Comparison of ENCODE assay signal across 25 cellular contexts in genomic region chr14:22903742-22904087, GRCh38. TPM values are rescaled to one million over a fixed set of nuclear protein-coding genes. Genes with fewer than 3 reads are reported as not detected.
DNase-seq lines count a peak whose midpoint lies in the region; ATAC-seq and TF ChIP-seq lines count a peak whose summit lies in the region.
"Had no signal": no experiment of that assay in that cellular context is flagged by ENCODE, and none has a peak within 500 bp of the region (broad histone marks: within the 10 kb centered on the region; RNA-seq: fewer than 3 reads in every experiment).

No MANE protein-coding gene starts in this region.

- BruUV-seq in PC-9 (replicated peaks; lab: Mats Ljungman, UMichigan) = no TSS peak

- H3K4me1 Mint-ChIP-seq in endothelial cell (ENCODE audit: unreplicated experiment) = peaks cover under 1% of the 10 kb centered on the region

- no peaks in the 10 kb centered on the region for H3K9me3 Mint-ChIP-seq in endothelial cell (ENCODE audit: unreplicated experiment)
- H3K9me3 Mint-ChIP-seq: CD4-positive, alpha-beta memory T cell; GM23338 had no signal

- no peaks in the 10 kb centered on the region for H3K27me3 ChIP-seq in PC-9 (ENCODE audit: insufficient read depth, low read depth)
- H3K27me3 ChIP-seq in right lobe of liver = no peaks in the 10 kb centered on the region
- H3K27me3 ChIP-seq in stomach = no peaks in the 10 kb centered on the region

- peaks cover 22% of the 10 kb centered on the region; the same call in 1 of the 2 replicates for H3F3A ChIP-seq in PC-9 (ENCODE audit: insufficient read depth, low read depth)

- peaks cover 44% of the 10 kb centered on the region for H3K36me3 Mint-ChIP-seq in endothelial cell (ENCODE audit: low read depth, unreplicated experiment)

- H3K9me3 ChIP-seq in PC-9 (ENCODE audit: insufficient read depth, low read depth) (no peaks in the 10 kb centered on the region), right lobe of liver (no peaks in the 10 kb centered on the region), stomach (no peaks in the 10 kb centered on the region)
- H3K9me3 ChIP-seq: BLaER1, Caco-2 had no signal

- no peak overlapping the region for H3K27ac Mint-ChIP-seq in endothelial cell (ENCODE audit: unreplicated experiment)
- H3K27ac Mint-ChIP-seq: GM23338 had no signal

- TF ChIP-seq EP300 in stomach (IDR thresholded peaks at IDR 0.05) = no peak

- no peak for TF ChIP-seq CTCF in PC-9 (conservative IDR thresholded peaks at IDR 0.05)
- TF ChIP-seq CTCF in endothelial cell (IDR thresholded peaks at IDR 0.05; ENCODE audit: unreplicated experiment) = no peak
- no peak for TF ChIP-seq CTCF in right lobe of liver (IDR thresholded peaks at IDR 0.05)
- TF ChIP-seq CTCF in stomach (IDR thresholded peaks at IDR 0.05) = no peak

- no peak for DNase-seq in PC-9
- no peak for DNase-seq in endothelial cell (ENCODE audit: low spot score)
- DNase-seq in right lobe of liver = no peak
- DNase-seq in stomach = no peak
- DNase-seq in central memory CD4-positive, alpha-beta T cell = no peak
- DNase-seq in NCI-H128 (lab: John Stamatoyannopoulos, UW; ENCODE audit: unreplicated experiment) = no peak
- no peak for DNase-seq in NCI-H226
- DNase-seq: ACHN; Caco-2; CD4-positive, alpha-beta memory T cell; DMS 273 treated with DMSO at 0.1 percent for 48 hours; DND-41; HCEC 1CT; KG1; NCI-H1105; NCI-H1694; NCI-H2081; NCI-H2171; NCI-H524 treated with DMSO at 0.1 percent for 48 hours; Right ventricle myocardium superior had no signal

- intact Hi-C loops in PC-9 (cut with micrococcal nuclease; ENCODE audit: unreplicated experiment) (loop anchor here (1.0 kb wide), 1 partner anchor 31 kb away; no protein-coding TSS in a partner anchor), right lobe of liver (cut with DNase I) (no loop called here), stomach (cut with DNase I; ENCODE audit: low total_unique reads) (no loop called here)

- CTCF ChIA-PET in PC-9 (lab: Charles Lee) = interaction anchor here (0.6 kb wide), 1 partner anchor 583 kb away, joined by 3 read pairs; no protein-coding TSS in a partner anchor

- no peaks in the 10 kb centered on the region for H3K79me2 ChIP-seq in PC-9 (ENCODE audit: low read depth)

- H3K27me3 Mint-ChIP-seq in endothelial cell (ENCODE audit: unreplicated experiment) = no peaks in the 10 kb centered on the region
- H3K27me3 Mint-ChIP-seq: CD4-positive, alpha-beta memory T cell had no signal

- ATAC-seq in right lobe of liver (peak in 1 of 4 donors; percentile 2), HG03378 (IDR thresholded peaks at IDR 0.05; ENCODE audit: unreplicated experiment) (no peak)
- ATAC-seq: GM12878, GM23338 had no signal

- H4K20me1 ChIP-seq in PC-9 (ENCODE audit: insufficient read depth) = no peaks in the 10 kb centered on the region

- no peak overlapping the region for H2AFZ ChIP-seq in PC-9
- H2AFZ ChIP-seq: GM23338 had no signal

- 18% methylated on average over 2 of the region's 2 CpGs for WGBS in right lobe of liver (ENCODE audit: insufficient coverage, low coverage, low lambda C conversion rate, missing lambda C conversion rate)
- WGBS in stomach, 5 donors = 36 to 79% (median 53%) methylated on average over 2 of the region's 2 CpGs

- H3K36me3 ChIP-seq in PC-9 (ENCODE audit: low read depth) (peaks cover 12% of the 10 kb centered on the region; the same call in 1 of the 2 replicates), right lobe of liver (peaks cover 11 to 72% (median 38%) of the 10 kb centered on the region in 4 donors), stomach (peaks cover 79 to 98% (median 94%) of the 10 kb centered on the region in 4 donors)

- no peak for TF ChIP-seq POLR2A in right lobe of liver (IDR thresholded peaks at IDR 0.05)
- TF ChIP-seq POLR2A in stomach (IDR thresholded peaks at IDR 0.05) = no peak

- no peaks in the 10 kb centered on the region for H3K9me2 ChIP-seq in PC-9 (ENCODE audit: insufficient read depth)

- H3K4me3 ChIP-seq in PC-9 (no peak overlapping the region), right lobe of liver (no peak overlapping the region), stomach (no peak overlapping the region)
- H3K4me3 ChIP-seq: BLaER1, GM12878, GM23338 had no signal

- peaks cover 15% of the 10 kb centered on the region for H3K4me1 ChIP-seq in PC-9 (replicated peaks; ENCODE audit: insufficient read depth)
- peaks cover 0 to 24% (median 12%) of the 10 kb centered on the region in 4 donors for H3K4me1 ChIP-seq in right lobe of liver
- peaks cover 7 to 25% (median 15%) of the 10 kb centered on the region in 4 donors for H3K4me1 ChIP-seq in stomach
- H3K4me1 ChIP-seq: BLaER1, Caco-2 had no signal

- H3K4me2 ChIP-seq in PC-9 = peak overlapping the region; percentile 39; the same call in 1 of the 2 replicates
- H3K4me2 ChIP-seq: BLaER1, GM23338 had no signal

- peak overlapping the region; percentile 35 for H3K4me3 Mint-ChIP-seq in endothelial cell (ENCODE audit: unreplicated experiment)
- H3K4me3 Mint-ChIP-seq: CD4-positive, alpha-beta memory T cell; GM23338 had no signal

- H3K27ac ChIP-seq in PC-9 (peak overlapping the region; percentile 12; the same call in 1 of the 2 replicates), right lobe of liver (peak overlapping the region in 2 of 3 donors; percentile 62 to 71), stomach (peak overlapping the region; percentile 41 to 72 (median 60))
- H3K27ac ChIP-seq: BLaER1 had no signal

- POLR2A ChIA-PET in PC-9 (lab: Charles Lee; ENCODE audit: unreplicated experiment) = interaction anchor here (0.6 kb wide), 1 partner anchor 21 kb away, joined by 4 read pairs; no protein-coding TSS in a partner anchor

RNA-seq across cellular contexts. Expression of gene RBM23, which starts 15.2 kb away (rescaled TPM):
- total RNA-seq in PC-9 (2021) = 68.7 and 76.5 TPM in 2 replicates
- 52.4 TPM for total RNA-seq in endothelial cell (ENCODE audit: unreplicated experiment)
- 10 to 100 TPM; 22.2 to 38.0 (median 34.0) TPM for total RNA-seq in right lobe of liver
- total RNA-seq in stomach = 100 to 1,000 TPM in 2 of 5 donors, 10 to 100 TPM in 3; 12.1 to 126 (median 94.7) TPM
- polyA plus RNA-seq in stomach = 10 to 100 TPM; 23.5 to 59.1 (median 41.2) TPM

RNA-seq across cellular contexts. Expression of gene REM2, which starts 20.7 kb away (rescaled TPM):
- 0.50 and 0.98 TPM in 2 replicates for total RNA-seq in PC-9 (2021)
- 0.36 TPM for total RNA-seq in endothelial cell (ENCODE audit: unreplicated experiment)
- under 1 TPM in 2 of 6 experiments, not detected in 4; 0.10 to 0.12 TPM for total RNA-seq in right lobe of liver
- total RNA-seq in stomach = 1 to 10 TPM in 1 of 5 donors, under 1 TPM in 2, not detected in 2; 0.45 to 1.1 (median 0.87) TPM
- 1 to 10 TPM in 1 of 3 donors, under 1 TPM in 1, not detected in 1; 0.12 to 1.2 TPM for polyA plus RNA-seq in stomach
- total RNA-seq: HT1080, Right ventricle myocardium superior had no signal

RNA-seq across cellular contexts. Expression of gene PRMT5, which starts 25.5 kb away (rescaled TPM):
- 58.6 and 73.2 TPM in 2 replicates for total RNA-seq in PC-9 (2021)
- 57.9 TPM for total RNA-seq in endothelial cell (ENCODE audit: unreplicated experiment)
- 10 to 100 TPM; 22.5 to 32.1 (median 25.7) TPM for total RNA-seq in right lobe of liver
- total RNA-seq in stomach = 10 to 100 TPM; 20.9 to 48.8 (median 36.2) TPM
- 10 to 100 TPM; 32.1 to 39.6 (median 38.0) TPM for polyA plus RNA-seq in stomach

RNA-seq across cellular contexts. Expression of gene LRP10, which starts 32.2 kb away (rescaled TPM):
- total RNA-seq in PC-9 (2021) = 59.0 and 61.6 TPM in 2 replicates
- total RNA-seq in endothelial cell (ENCODE audit: unreplicated experiment) = 105 TPM
- total RNA-seq in right lobe of liver = 10 to 100 TPM; 31.0 to 54.5 (median 44.6) TPM
- total RNA-seq in stomach = 100 to 1,000 TPM in 3 of 5 donors, 10 to 100 TPM in 2; 37.1 to 277 (median 112) TPM
- 10 to 100 TPM; 25.1 to 47.3 (median 26.9) TPM for polyA plus RNA-seq in stomach

RNA-seq across cellular contexts. Expression of gene HAUS4, which starts 53.2 kb away (rescaled TPM):
- total RNA-seq in PC-9 (2021) (23.1 and 36.0 TPM in 2 replicates), endothelial cell (ENCODE audit: unreplicated experiment) (35.5 TPM), right lobe of liver (10 to 100 TPM in 4 of 6 experiments, 1 to 10 TPM in 2; 6.8 to 17.9 (median 12.4) TPM), stomach (100 to 1,000 TPM in 1 of 5 donors, 10 to 100 TPM in 4; 38.5 to 121 (median 76.8) TPM)
- polyA plus RNA-seq in stomach = 10 to 100 TPM; 28.1 to 38.8 (median 37.0) TPM

Comparison
In these comparisons a context has a peak if more than half of its experiments do, and no peak if none do; other contexts are left out.
1. H3K27ac ChIP-seq: peak in every context shown above with its lines; median percentile 66 in right lobe of liver; 60 in stomach; 12 in PC-9.